16 cellular contexts compared by ENCODE assay signal in the genomic region with DNA sequence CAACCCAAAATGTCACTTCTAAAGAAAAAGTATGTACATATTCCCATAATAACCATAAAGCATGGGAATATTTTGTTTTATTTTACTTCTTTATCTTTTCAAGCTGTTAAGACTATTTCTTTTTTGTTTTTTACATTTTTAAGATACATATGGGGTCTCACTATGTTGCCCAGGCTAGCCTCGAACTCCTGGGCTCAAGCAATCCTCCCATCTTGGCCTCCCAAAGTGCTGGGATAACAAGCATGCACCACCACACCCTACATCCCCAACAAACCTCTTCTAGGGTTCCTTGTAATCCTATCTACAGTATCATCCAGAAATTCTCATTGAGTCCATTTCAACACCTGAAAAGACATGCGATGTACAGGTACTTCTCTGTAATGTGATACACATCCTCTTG.
"Had no signal": no experiment of that assay in that cellular context is flagged by ENCODE, and none has a peak within 500 bp of the region (broad histone marks: within the 10 kb centered on the region; RNA-seq: fewer than 3 reads in every experiment).

No MANE protein-coding gene starts in this region.

- DNase-seq: activated CD4-positive, alpha-beta T cell treated with anti-CD3 and anti-CD28 coated beads for 48 hours; activated CD8-positive, alpha-beta memory T cell treated with anti-CD3 and anti-CD28 coated beads, Interleukin-2, amount 50 U/mL, for 48 hours; activated CD8-positive, alpha-beta T cell treated with anti-CD3 and anti-CD28 coated beads, Interleukin-2, amount 10 ng/mL, durations not matched to agents 7 days and 5 days; activated gamma-delta T cell treated with Interleukin-2 at 50 U/mL for 16 hours; amygdala; brain microvascular endothelial cell; effector memory CD4-positive, alpha-beta T cell; foreskin melanocyte; mucosa of descending colon; naive thymus-derived CD4-positive, alpha-beta T cell; retina; stimulated activated CD4-positive, alpha-beta T cell treated with anti-CD3 and anti-CD28 coated beads, Interleukin-15, amount 100 ng/mL, for 24 hours; stimulated activated CD4-positive, alpha-beta T cell treated with anti-CD3 and anti-CD28 coated beads, Interleukin-4, amount 100 ng/mL, for 24 hours; stimulated activated naive CD4-positive, alpha-beta T cell; T-helper 1 cell had no signal

- H3K27me3 ChIP-seq: brain microvascular endothelial cell had no signal

- H3K27ac ChIP-seq: brain microvascular endothelial cell, parathyroid adenoma had no signal

- ATAC-seq: activated CD8-positive, alpha-beta T cell treated with anti-CD3 and anti-CD28 coated beads, Interleukin-2, amount 10 ng/mL, durations not matched to agents 7 days and 5 days; naive thymus-derived CD4-positive, alpha-beta T cell had no signal

- H3K4me3 ChIP-seq: mucosa of descending colon had no signal

- H3K9ac ChIP-seq: parathyroid adenoma had no signal

- H3K4me1 ChIP-seq: parathyroid adenoma had no signal

- H3K9me3 ChIP-seq: mucosa of descending colon had no signal

- H3K36me3 ChIP-seq: brain microvascular endothelial cell had no signal
